26 cellular contexts compared by ENCODE assay signal in genomic region chr9:128047231-128047630, GRCh38. TPM values are rescaled to one million over a fixed set of nuclear protein-coding genes. Genes with fewer than 3 reads are reported as not detected.
DNase-seq lines count a peak whose midpoint lies in the region; ATAC-seq, FAIRE-seq and TF ChIP-seq lines count a peak whose summit lies in the region.
"Had no signal": no experiment of that assay in that cellular context is flagged by ENCODE, and none has a peak within 500 bp of the region (broad histone marks: within the 10 kb centered on the region; RNA-seq: fewer than 3 reads in every experiment).

No MANE protein-coding gene starts in this region.

- H3K9me3 ChIP-seq in osteoblast (ENCODE audit: low read depth, low read length) (no peaks in the 10 kb centered on the region), uterus (no peaks in the 10 kb centered on the region)
- H3K9me3 ChIP-seq: BE2C, BLaER1 had no signal

- H3K27ac ChIP-seq in osteoblast (ENCODE audit: low read depth, low read length), result no peak overlapping the region
- peak overlapping the region; percentile 69 to 71 for H3K27ac ChIP-seq in uterus
- H3K27ac ChIP-seq: BLaER1 had no signal

- peak overlapping the region; percentile 59 for H3K27ac Mint-ChIP-seq in mesothelial cell of epicardium
- H3K27ac Mint-ChIP-seq: CD14-positive monocyte; CD4-positive, alpha-beta memory T cell; CD4-positive, CD25-positive, alpha-beta regulatory T cell; CD8-positive, alpha-beta memory T cell had no signal

- no peak for ATAC-seq in HG03354 (IDR thresholded peaks at IDR 0.05; ENCODE audit: poor library complexity, severe bottlenecking, unreplicated experiment)

- H3K27me3 ChIP-seq in osteoblast (ENCODE audit: insufficient read depth, low read length), result no peaks in the 10 kb centered on the region
- H3K27me3 ChIP-seq in uterus, result no peaks in the 10 kb centered on the region
- H3K27me3 ChIP-seq: BE2C, BLaER1 had no signal

- intact Hi-C loops in uterus (cut with DNase I; ENCODE audit: low total_unique reads), result no loop called here

- H3K4me3 ChIP-seq in osteoblast (ENCODE audit: insufficient read depth, low read length) (no peak overlapping the region), uterus (no peak overlapping the region), foreskin fibroblast (ENCODE audit: low read depth in 1 of 2, low read length in 2 of 2) (no peak overlapping the region)
- H3K4me3 ChIP-seq: BLaER1 had no signal

- H2AFZ ChIP-seq in osteoblast (ENCODE audit: low read length), result no peak overlapping the region

- no peak for TF ChIP-seq CTCF in mesothelial cell of epicardium (IDR thresholded peaks at IDR 0.05; ENCODE audit: unreplicated experiment)
- no peak for TF ChIP-seq CTCF in osteoblast (IDR thresholded peaks at IDR 0.05; ENCODE audit: extremely low read depth, low read depth, low read length)
- TF ChIP-seq CTCF in uterus (IDR thresholded peaks at IDR 0.05), result no peak
- TF ChIP-seq CTCF in foreskin fibroblast (IDR thresholded peaks at IDR 0.05; ENCODE audit: low read depth, low read length), result no peak

- DNase-seq in mesothelial cell of epicardium (ENCODE audit: low spot score in 2 of 2, unreplicated experiment in 2 of 2), result no peak
- peak; percentile 17 for DNase-seq in osteoblast (ENCODE audit: insufficient read length, low spot score, missing footprints)
- peak in 1 of 2 donors; percentile 62 for DNase-seq in uterus
- no peak for DNase-seq in NCI-H748 treated with DMSO at 0.1 percent for 48 hours (lab: John Stamatoyannopoulos, UW)
- DNase-seq in foreskin fibroblast, result no peak
- DNase-seq in NCI-H1436 treated with DMSO at 0.1 percent for 48 hours (lab: John Stamatoyannopoulos, UW), result no peak
- DNase-seq: 8988T; ACHN; C1 segment of cervical spinal cord; CD4-positive, alpha-beta memory T cell; CD4-positive, CD25-positive, alpha-beta regulatory T cell; CD8-positive, alpha-beta memory T cell; COR-L47; DMS 273 treated with DMSO at 0.1 percent for 48 hours; DMS153; DMS79 treated with DMSO at 0.1 percent for 48 hours; GF-D8 had no signal

- no peak overlapping the region for H3K4me2 ChIP-seq in osteoblast (ENCODE audit: insufficient read depth, low read length)
- H3K4me2 ChIP-seq: BLaER1 had no signal

- no peaks in the 10 kb centered on the region for H3K27me3 Mint-ChIP-seq in mesothelial cell of epicardium (ENCODE audit: low read depth)
- H3K27me3 Mint-ChIP-seq: CD4-positive, CD25-positive, alpha-beta regulatory T cell; CD8-positive, alpha-beta memory T cell had no signal

- H3K79me2 ChIP-seq in osteoblast (ENCODE audit: insufficient read depth, low read length), result no peaks in the 10 kb centered on the region

- H3K36me3 Mint-ChIP-seq in mesothelial cell of epicardium, result no peaks in the 10 kb centered on the region
- H3K36me3 Mint-ChIP-seq: CD14-positive monocyte; CD4-positive, alpha-beta memory T cell; CD4-positive, CD25-positive, alpha-beta regulatory T cell; CD8-positive, alpha-beta memory T cell had no signal

- H3K4me1 Mint-ChIP-seq in mesothelial cell of epicardium, result peaks cover 41% of the 10 kb centered on the region
- H3K4me1 Mint-ChIP-seq: CD4-positive, alpha-beta memory T cell; CD8-positive, alpha-beta memory T cell had no signal

- FAIRE-seq in endometrium (lab: Jason Lieb, UNC), result peak; percentile 82
- FAIRE-seq: A204.1, G401.6, GM12891, GM19239 had no signal

- no peaks in the 10 kb centered on the region for H4K20me1 ChIP-seq in osteoblast (ENCODE audit: insufficient read depth, low read length)
- H4K20me1 ChIP-seq: BLaER1 had no signal

- no peak for TF ChIP-seq POLR2A in uterus (IDR thresholded peaks at IDR 0.05)

- no peak overlapping the region for H3K4me3 Mint-ChIP-seq in mesothelial cell of epicardium
- H3K4me3 Mint-ChIP-seq: CD14-positive monocyte; CD4-positive, alpha-beta memory T cell; CD4-positive, CD25-positive, alpha-beta regulatory T cell; CD8-positive, alpha-beta memory T cell had no signal

- no peaks in the 10 kb centered on the region for H3K9me3 Mint-ChIP-seq in mesothelial cell of epicardium
- H3K9me3 Mint-ChIP-seq: CD4-positive, alpha-beta memory T cell; CD8-positive, alpha-beta memory T cell had no signal

- H3K36me3 ChIP-seq in osteoblast (ENCODE audit: insufficient read depth, low read length) (no peaks in the 10 kb centered on the region), uterus (no peaks in the 10 kb centered on the region)
- H3K36me3 ChIP-seq: BE2C, BLaER1 had no signal

- H3K4me1 ChIP-seq in osteoblast (ENCODE audit: insufficient read depth, low read length) (peaks cover 4% of the 10 kb centered on the region), uterus (peaks cover 0 to 9% of the 10 kb centered on the region in 2 donors)

RNA-seq across cellular contexts. Expression of gene NAIF1, which starts 19.9 kb away (rescaled TPM):
- total RNA-seq in mesothelial cell of epicardium (8.5 to 9.2 TPM (median 8.9 TPM) in 3 replicates), osteoblast (10.1 and 10.6 TPM in 2 replicates), uterus (10 to 100 TPM in 2 of 4 donors, 1 to 10 TPM in 2; 3.8 to 27.4 (median 10.6) TPM)

RNA-seq across cellular contexts. Expression of gene SLC25A25, which starts 20.8 kb away (rescaled TPM):
- total RNA-seq in mesothelial cell of epicardium (24.2 to 26.4 TPM (median 26.2 TPM) in 3 replicates), osteoblast (9.7 and 13.4 TPM in 2 replicates), uterus (10 to 100 TPM; 14.3 to 49.7 (median 49.0) TPM)
